Comparison of ENCODE assay signal across 7 cellular contexts in genomic region chr9:128279088-128280073, GRCh38. TPM values are rescaled to one million over a fixed set of nuclear protein-coding genes. Genes with fewer than 3 reads are reported as not detected.
A peak's percentile ranks its signal among the peaks of the same experiment; 100 is the strongest.
DNase-seq lines count a peak whose midpoint lies in the region; ATAC-seq, FAIRE-seq and TF ChIP-seq lines count a peak whose summit lies in the region.
"Not testable (repeated sequence)": the region's sequence is repeated elsewhere in the genome, so short reads cannot be mapped to it uniquely, and the experiment has no call there.

No MANE protein-coding gene starts in this region.

- H3K27me3 Mint-ChIP-seq in astrocyte (ENCODE audit: low read depth, unreplicated experiment); neural crest cell (ENCODE audit: low read depth): not testable (repeated sequence)

- peak; percentile 67 for DNase-seq in HK-2 (ENCODE audit: unreplicated experiment)
- DNase-seq in RWPE1 (ENCODE audit: low spot score); astrocyte (ENCODE audit: low read depth); neural crest cell (ENCODE audit: low read depth, low spot score); stimulated activated effector memory CD8-positive, alpha-beta T cell treated with anti-CD3 and anti-CD28 coated beads, Interleukin-12 subunit alpha, Interleukin-12 subunit beta, amount 100 ng/mL, for 72 hours (ENCODE audit: low spot score in 2 of 2): not testable (repeated sequence)
- peak; percentile 21 for DNase-seq in fibroblast of mammary gland (ENCODE audit: low read depth)
- DNase-seq in kidney glomerular epithelial cell (lab: John Stamatoyannopoulos, UW), result peak; percentile 37

- not testable (repeated sequence) for ATAC-seq in stimulated activated effector memory CD8-positive, alpha-beta T cell treated with anti-CD3 and anti-CD28 coated beads, Interleukin-12 subunit alpha, Interleukin-12 subunit beta, amount 100 ng/mL, for 72 hours

- H3K27ac ChIP-seq in RWPE1, result peak overlapping the region; percentile 33
- not testable (repeated sequence) for H3K27ac ChIP-seq in astrocyte (ENCODE audit: low read depth, low read length)

- not testable (repeated sequence) for H2AFZ ChIP-seq in astrocyte (ENCODE audit: low read depth, low read length)

- H3K79me2 ChIP-seq in astrocyte (ENCODE audit: insufficient read depth, low read length), result peaks cover 30% of the 10 kb centered on the region

- H3K9ac ChIP-seq in astrocyte (ENCODE audit: low read length), result not testable (repeated sequence)

- POLR2A ChIA-PET in RWPE1 (lab: Yijun Ruan, JAX; ENCODE audit: low non-redundant PET), result not testable (repeated sequence)

- peaks cover 14% of the 10 kb centered on the region for H3K4me1 ChIP-seq in astrocyte (ENCODE audit: insufficient read depth, low read length)

- CTCF ChIA-PET in RWPE1 (lab: Yijun Ruan, JAX), result not testable (repeated sequence)

- H3K4me3 ChIP-seq in astrocyte (ENCODE audit: insufficient read depth, low read depth, low read length); fibroblast of mammary gland (ENCODE audit: control insufficient read depth, low read depth, low read length): not testable (repeated sequence)

- not testable (repeated sequence) for H3K9me3 Mint-ChIP-seq in astrocyte (ENCODE audit: unreplicated experiment); neural crest cell; stimulated activated effector memory CD8-positive, alpha-beta T cell treated with anti-CD3 and anti-CD28 coated beads, Interleukin-12 subunit alpha, Interleukin-12 subunit beta, amount 100 ng/mL, for 72 hours

- not testable (repeated sequence) for FAIRE-seq in astrocyte (lab: Jason Lieb, UNC)

- H3K27ac Mint-ChIP-seq in astrocyte (ENCODE audit: unreplicated experiment) (peak overlapping the region; percentile 72), neural crest cell (ENCODE audit: unreplicated experiment) (peak overlapping the region; percentile 80)
- peak overlapping the region; percentile 27 for H3K27ac Mint-ChIP-seq in stimulated activated effector memory CD8-positive, alpha-beta T cell treated with anti-CD3 and anti-CD28 coated beads, Interleukin-12 subunit alpha, Interleukin-12 subunit beta, amount 100 ng/mL, for 72 hours

- peak overlapping the region; percentile 33 for H3K4me2 ChIP-seq in astrocyte (ENCODE audit: low read length)

- H4K20me1 ChIP-seq in astrocyte (ENCODE audit: insufficient read depth, low read length), result not testable (repeated sequence)

- peak overlapping the region; percentile 54 for H3K4me3 Mint-ChIP-seq in astrocyte (ENCODE audit: unreplicated experiment)
- peak overlapping the region; percentile 68 for H3K4me3 Mint-ChIP-seq in neural crest cell
- not testable (repeated sequence) for H3K4me3 Mint-ChIP-seq in stimulated activated effector memory CD8-positive, alpha-beta T cell treated with anti-CD3 and anti-CD28 coated beads, Interleukin-12 subunit alpha, Interleukin-12 subunit beta, amount 100 ng/mL, for 72 hours

- not testable (repeated sequence) for H3K27me3 ChIP-seq in astrocyte (ENCODE audit: insufficient read depth, low read length)

- not testable (repeated sequence) for TF ChIP-seq CTCF in RWPE1 (conservative IDR thresholded peaks at IDR 0.05; ENCODE audit: low read depth); astrocyte (IDR thresholded peaks at IDR 0.05; ENCODE audit: insufficient read depth, low read depth, low read length); fibroblast of mammary gland (conservative IDR thresholded peaks at IDR 0.05; ENCODE audit: control insufficient read depth, insufficient read depth, low read depth, low read length); neural crest cell (conservative IDR thresholded peaks at IDR 0.05)

- H3K36me3 Mint-ChIP-seq in astrocyte (ENCODE audit: low read depth, unreplicated experiment); neural crest cell (ENCODE audit: low read depth): not testable (repeated sequence)
- peaks cover 18% of the 10 kb centered on the region for H3K36me3 Mint-ChIP-seq in stimulated activated effector memory CD8-positive, alpha-beta T cell treated with anti-CD3 and anti-CD28 coated beads, Interleukin-12 subunit alpha, Interleukin-12 subunit beta, amount 100 ng/mL, for 72 hours

- not testable (repeated sequence) for H3K9me3 ChIP-seq in astrocyte (ENCODE audit: insufficient read depth, low read depth, low read length)

- H3K36me3 ChIP-seq in astrocyte (ENCODE audit: insufficient read depth, low read length), result not testable (repeated sequence)

- peaks cover 14% of the 10 kb centered on the region for H3K4me1 Mint-ChIP-seq in astrocyte (ENCODE audit: low read depth, unreplicated experiment)
- H3K4me1 Mint-ChIP-seq in neural crest cell, result peaks cover 24% of the 10 kb centered on the region
- peaks cover 31% of the 10 kb centered on the region for H3K4me1 Mint-ChIP-seq in stimulated activated effector memory CD8-positive, alpha-beta T cell treated with anti-CD3 and anti-CD28 coated beads, Interleukin-12 subunit alpha, Interleukin-12 subunit beta, amount 100 ng/mL, for 72 hours

RNA-seq across cellular contexts. Expression of gene SWI5, which starts 3.3 kb away (rescaled TPM):
- 29.2 and 30.8 TPM in 2 replicates for total RNA-seq in astrocyte
- 17.1 and 20.7 TPM in 2 replicates for total RNA-seq in neural crest cell

RNA-seq across cellular contexts. Expression of gene GOLGA2, which starts 3.6 kb away (rescaled TPM):
- 105 and 117 TPM in 2 replicates for total RNA-seq in astrocyte
- 56.9 and 64.1 TPM in 2 replicates for total RNA-seq in neural crest cell

RNA-seq across cellular contexts. Expression of gene TRUB2, which starts 42.9 kb away (rescaled TPM):
- 26.6 and 27.9 TPM in 2 replicates for total RNA-seq in astrocyte
- total RNA-seq in neural crest cell, result 33.4 and 35.0 TPM in 2 replicates

RNA-seq across cellular contexts. Expression of gene COQ4, which starts 43.3 kb away (rescaled TPM):
- total RNA-seq in astrocyte, result 31.4 and 31.5 TPM in 2 replicates
- total RNA-seq in neural crest cell, result 50.8 and 51.0 TPM in 2 replicates

Comparison
In these comparisons a context has a peak if more than half of its experiments do, and no peak if none do; other contexts are left out.
1. H3K27ac Mint-ChIP-seq: peak in every context shown above with its lines; median percentile 80 in neural crest cell; 72 in astrocyte; 27 in stimulated activated effector memory CD8-positive, alpha-beta T cell treated with anti-CD3 and anti-CD28 coated beads, Interleukin-12 subunit alpha, Interleukin-12 subunit beta, amount 100 ng/mL, for 72 hours.